ENCODE assay signal across 9 cellular contexts in the genomic region with DNA sequence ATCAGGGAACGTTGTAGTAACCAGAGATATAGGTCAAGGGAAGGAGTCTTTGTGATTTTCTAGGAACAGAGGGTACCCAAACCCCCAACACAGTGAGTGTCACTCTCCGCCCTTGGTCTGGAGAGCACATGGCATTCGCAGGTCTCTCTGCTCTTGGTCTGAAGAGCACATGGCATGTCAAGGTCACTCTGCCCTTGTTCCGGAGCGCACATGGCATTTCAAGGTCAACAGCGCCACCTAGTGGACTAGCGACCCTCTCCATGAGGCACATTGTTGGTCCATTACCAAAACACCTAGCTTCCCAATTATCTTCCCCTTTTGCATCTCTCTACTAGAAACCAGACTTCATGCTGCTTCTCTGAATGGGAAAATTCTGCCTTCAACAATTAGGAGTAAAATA.
DNase-seq lines count a peak whose midpoint lies in the region; ATAC-seq, FAIRE-seq and TF ChIP-seq lines count a peak whose summit lies in the region.
"Had no signal": no experiment of that assay in that cellular context is flagged by ENCODE, and none has a peak within 500 bp of the region (broad histone marks: within the 10 kb centered on the region; RNA-seq: fewer than 3 reads in every experiment).

No MANE protein-coding gene starts in this region.

- no peak overlapping the region for H3K27ac Mint-ChIP-seq in activated T-helper 2 cell treated with anti-CD3 and anti-CD28 coated beads, Interferon-gamma antibody, Interleukin-2, Interleukin-4, amounts not matched to agents 10 μg/mL and 5 μg/mL and 100 μg/mL, durations not matched to agents 14 hours and 24 hours and 36 hours
- H3K27ac Mint-ChIP-seq: stimulated activated naive CD8-positive, alpha-beta T cell treated with anti-CD3 and anti-CD28 coated beads, Interleukin-15, Interleukin-2, amounts not matched to agents 100 ng/mL and 50 ng/mL, for 24 hours had no signal

- no peak overlapping the region for H3K27ac ChIP-seq in HEK293 (ENCODE audit: extremely low read depth, low read depth, low read length)

- no peak for ATAC-seq in GM21447 (IDR thresholded peaks at IDR 0.05; ENCODE audit: unreplicated experiment)

- no peaks in the 10 kb centered on the region for H3K9me3 ChIP-seq in HEK293 (ENCODE audit: control insufficient read depth, insufficient read depth, low read depth, low read length)

- H3K4me3 ChIP-seq in HEK293 (ENCODE audit: low read depth, low read length) (no peak overlapping the region), kidney epithelial cell (ENCODE audit: low read depth, low read length) (no peak overlapping the region)

- H3K27me3 ChIP-seq in kidney epithelial cell (ENCODE audit: control insufficient read depth, insufficient read depth, low read length): no peaks in the 10 kb centered on the region

- H3K36me3 Mint-ChIP-seq in activated T-helper 2 cell treated with anti-CD3 and anti-CD28 coated beads, Interferon-gamma antibody, Interleukin-2, Interleukin-4, amounts not matched to agents 10 μg/mL and 5 μg/mL and 100 μg/mL, durations not matched to agents 14 hours and 24 hours and 36 hours (ENCODE audit: low read depth): no peaks in the 10 kb centered on the region

- no peak for DNase-seq in D721Med (ENCODE audit: insufficient read length, low spot score)
- DNase-seq in SKM-1 (lab: John Stamatoyannopoulos, UW; ENCODE audit: unreplicated experiment): peak; percentile 11
- DNase-seq in kidney epithelial cell (ENCODE audit: low read depth): no peak
- DNase-seq in SW480 (ENCODE audit: low spot score): no peak
- no peak for DNase-seq in activated T-helper 2 cell treated with anti-CD3 and anti-CD28 coated beads, Interferon-gamma antibody, Interleukin-2, Interleukin-4, amounts not matched to agents 10 μg/mL and 5 μg/mL and 100 μg/mL, durations not matched to agents 14 hours and 24 hours and 36 hours (ENCODE audit: low spot score)
- DNase-seq in NCI-H1436 treated with DMSO at 0.1 percent for 48 hours (lab: John Stamatoyannopoulos, UW): no peak

- no peak for FAIRE-seq in D721Med (lab: Jason Lieb, UNC)

- no peak overlapping the region for H3K4me3 Mint-ChIP-seq in activated T-helper 2 cell treated with anti-CD3 and anti-CD28 coated beads, Interferon-gamma antibody, Interleukin-2, Interleukin-4, amounts not matched to agents 10 μg/mL and 5 μg/mL and 100 μg/mL, durations not matched to agents 14 hours and 24 hours and 36 hours (ENCODE audit: low read depth)
- H3K4me3 Mint-ChIP-seq: stimulated activated naive CD8-positive, alpha-beta T cell treated with anti-CD3 and anti-CD28 coated beads, Interleukin-15, Interleukin-2, amounts not matched to agents 100 ng/mL and 50 ng/mL, for 24 hours had no signal

- POLR2A ChIA-PET in HEK293 (lab: Yijun Ruan, JAX): no interaction called here

- intact Hi-C loops in activated T-helper 2 cell treated with anti-CD3 and anti-CD28 coated beads, Interferon-gamma antibody, Interleukin-2, Interleukin-4, amounts not matched to agents 10 μg/mL and 5 μg/mL and 100 μg/mL, durations not matched to agents 14 hours and 24 hours and 36 hours (cut with micrococcal nuclease): no loop called here

- H3K4me1 Mint-ChIP-seq in activated T-helper 2 cell treated with anti-CD3 and anti-CD28 coated beads, Interferon-gamma antibody, Interleukin-2, Interleukin-4, amounts not matched to agents 10 μg/mL and 5 μg/mL and 100 μg/mL, durations not matched to agents 14 hours and 24 hours and 36 hours (ENCODE audit: low read depth): no peaks in the 10 kb centered on the region

- no peaks in the 10 kb centered on the region for H3K36me3 ChIP-seq in HEK293 (ENCODE audit: control insufficient read depth in 2 of 2, insufficient read depth in 1 of 2, low read length in 2 of 2)
- H3K36me3 ChIP-seq in kidney epithelial cell (ENCODE audit: control insufficient read depth, insufficient read depth, low read length): no peaks in the 10 kb centered on the region

- no peaks in the 10 kb centered on the region for H3K4me1 ChIP-seq in HEK293 (ENCODE audit: control insufficient read depth, insufficient read depth, low read length)

- H3K27me3 Mint-ChIP-seq in activated T-helper 2 cell treated with anti-CD3 and anti-CD28 coated beads, Interferon-gamma antibody, Interleukin-2, Interleukin-4, amounts not matched to agents 10 μg/mL and 5 μg/mL and 100 μg/mL, durations not matched to agents 14 hours and 24 hours and 36 hours (ENCODE audit: low read depth): no peaks in the 10 kb centered on the region
- H3K27me3 Mint-ChIP-seq: stimulated activated naive CD8-positive, alpha-beta T cell treated with anti-CD3 and anti-CD28 coated beads, Interleukin-15, Interleukin-2, amounts not matched to agents 100 ng/mL and 50 ng/mL, for 24 hours had no signal

- TF ChIP-seq CTCF in D721Med (IDR thresholded peaks at IDR 0.05; ENCODE audit: insufficient read depth, missing control alignments) (peak; percentile 15), HEK293 (tag by site-specific recombination; IDR thresholded peaks at IDR 0.05) (peak; percentile 39; the same call in 1 of the 2 replicates), kidney epithelial cell (IDR thresholded peaks at IDR 0.05; ENCODE audit: insufficient read depth, low read length, poor library complexity, severe bottlenecking) (peak; percentile 68)

- peaks cover 18% of the 10 kb centered on the region for H3K9me3 Mint-ChIP-seq in activated T-helper 2 cell treated with anti-CD3 and anti-CD28 coated beads, Interferon-gamma antibody, Interleukin-2, Interleukin-4, amounts not matched to agents 10 μg/mL and 5 μg/mL and 100 μg/mL, durations not matched to agents 14 hours and 24 hours and 36 hours

- CTCF ChIA-PET in HEK293 (lab: Yijun Ruan, JAX): interaction anchor here (0.5 to 1.4 kb wide), 9 partner anchors 17 to 917 kb away, joined by 3 to 7 read pairs (median 3); no protein-coding TSS in a partner anchor

TF ChIP-seq in HEK293, 187 proteins besides CTCF, POLR2A, EP300 and RAD21 (continues in another document):
- no peak for TF ChIP-seq ZNF248 (tag by site-specific recombination; IDR thresholded peaks at IDR 0.05)
- TF ChIP-seq, protein P1, sequence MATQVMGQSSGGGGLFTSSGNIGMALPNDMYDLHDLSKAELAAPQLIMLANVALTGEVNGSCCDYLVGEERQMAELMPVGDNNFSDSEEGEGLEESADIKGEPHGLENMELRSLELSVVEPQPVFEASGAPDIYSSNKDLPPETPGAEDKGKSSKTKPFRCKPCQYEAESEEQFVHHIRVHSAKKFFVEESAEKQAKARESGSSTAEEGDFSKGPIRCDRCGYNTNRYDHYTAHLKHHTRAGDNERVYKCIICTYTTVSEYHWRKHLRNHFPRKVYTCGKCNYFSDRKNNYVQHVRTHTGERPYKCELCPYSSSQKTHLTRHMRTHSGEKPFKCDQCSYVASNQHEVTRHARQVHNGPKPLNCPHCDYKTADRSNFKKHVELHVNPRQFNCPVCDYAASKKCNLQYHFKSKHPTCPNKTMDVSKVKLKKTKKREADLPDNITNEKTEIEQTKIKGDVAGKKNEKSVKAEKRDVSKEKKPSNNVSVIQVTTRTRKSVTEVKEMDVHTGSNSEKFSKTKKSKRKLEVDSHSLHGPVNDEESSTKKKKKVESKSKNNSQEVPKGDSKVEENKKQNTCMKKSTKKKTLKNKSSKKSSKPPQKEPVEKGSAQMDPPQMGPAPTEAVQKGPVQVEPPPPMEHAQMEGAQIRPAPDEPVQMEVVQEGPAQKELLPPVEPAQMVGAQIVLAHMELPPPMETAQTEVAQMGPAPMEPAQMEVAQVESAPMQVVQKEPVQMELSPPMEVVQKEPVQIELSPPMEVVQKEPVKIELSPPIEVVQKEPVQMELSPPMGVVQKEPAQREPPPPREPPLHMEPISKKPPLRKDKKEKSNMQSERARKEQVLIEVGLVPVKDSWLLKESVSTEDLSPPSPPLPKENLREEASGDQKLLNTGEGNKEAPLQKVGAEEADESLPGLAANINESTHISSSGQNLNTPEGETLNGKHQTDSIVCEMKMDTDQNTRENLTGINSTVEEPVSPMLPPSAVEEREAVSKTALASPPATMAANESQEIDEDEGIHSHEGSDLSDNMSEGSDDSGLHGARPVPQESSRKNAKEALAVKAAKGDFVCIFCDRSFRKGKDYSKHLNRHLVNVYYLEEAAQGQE (tag by site-specific recombination; IDR thresholded peaks at IDR 0.05): no peak
- TF ChIP-seq EGR2 (tag by site-specific recombination; IDR thresholded peaks at IDR 0.05; ENCODE audit: low read depth): no peak
- peak; percentile 89 for TF ChIP-seq ZNF2 (tag by site-specific recombination; IDR thresholded peaks at IDR 0.05)
- TF ChIP-seq ZNF266 (tag by site-specific recombination; IDR thresholded peaks at IDR 0.05; ENCODE audit: low read depth): no peak
- TF ChIP-seq ZNF654 (tag by site-specific recombination; IDR thresholded peaks at IDR 0.05; ENCODE audit: low read depth): peak; percentile 94
- no peak for TF ChIP-seq ZNF350 (tag by site-specific recombination; IDR thresholded peaks at IDR 0.05)
- no peak for TF ChIP-seq ZNF341 (tag by site-specific recombination; IDR thresholded peaks at IDR 0.05; ENCODE audit: low read depth)
- no peak for TF ChIP-seq ZNF311 (tag by site-specific recombination; IDR thresholded peaks at IDR 0.05; ENCODE audit: borderline replicate concordance)
- TF ChIP-seq, protein P2, sequence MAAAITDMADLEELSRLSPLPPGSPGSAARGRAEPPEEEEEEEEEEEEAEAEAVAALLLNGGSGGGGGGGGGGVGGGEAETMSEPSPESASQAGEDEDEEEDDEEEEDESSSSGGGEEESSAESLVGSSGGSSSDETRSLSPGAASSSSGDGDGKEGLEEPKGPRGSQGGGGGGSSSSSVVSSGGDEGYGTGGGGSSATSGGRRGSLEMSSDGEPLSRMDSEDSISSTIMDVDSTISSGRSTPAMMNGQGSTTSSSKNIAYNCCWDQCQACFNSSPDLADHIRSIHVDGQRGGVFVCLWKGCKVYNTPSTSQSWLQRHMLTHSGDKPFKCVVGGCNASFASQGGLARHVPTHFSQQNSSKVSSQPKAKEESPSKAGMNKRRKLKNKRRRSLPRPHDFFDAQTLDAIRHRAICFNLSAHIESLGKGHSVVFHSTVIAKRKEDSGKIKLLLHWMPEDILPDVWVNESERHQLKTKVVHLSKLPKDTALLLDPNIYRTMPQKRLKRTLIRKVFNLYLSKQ (tag by site-specific recombination; IDR thresholded peaks at IDR 0.05; ENCODE audit: borderline replicate concordance): no peak
- TF ChIP-seq, protein P3, sequence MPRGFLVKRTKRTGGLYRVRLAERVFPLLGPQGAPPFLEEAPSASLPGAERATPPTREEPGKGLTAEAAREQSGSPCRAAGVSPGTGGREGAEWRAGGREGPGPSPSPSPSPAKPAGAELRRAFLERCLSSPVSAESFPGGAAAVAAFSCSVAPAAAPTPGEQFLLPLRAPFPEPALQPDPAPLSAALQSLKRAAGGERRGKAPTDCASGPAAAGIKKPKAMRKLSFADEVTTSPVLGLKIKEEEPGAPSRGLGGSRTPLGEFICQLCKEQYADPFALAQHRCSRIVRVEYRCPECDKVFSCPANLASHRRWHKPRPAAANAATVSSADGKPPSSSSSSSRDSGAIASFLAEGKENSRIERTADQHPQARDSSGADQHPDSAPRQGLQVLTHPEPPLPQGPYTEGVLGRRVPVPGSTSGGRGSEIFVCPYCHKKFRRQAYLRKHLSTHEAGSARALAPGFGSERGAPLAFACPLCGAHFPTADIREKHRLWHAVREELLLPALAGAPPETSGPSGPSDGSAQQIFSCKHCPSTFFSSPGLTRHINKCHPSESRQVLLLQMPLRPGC (tag by site-specific recombination; IDR thresholded peaks at IDR 0.05): no peak

Comparison
In these comparisons a context has a peak if more than half of its experiments do, and no peak if none do; other contexts are left out.
1. CTCF ChIP-seq: peak in every context shown above with its lines; median percentile 68 in kidney epithelial cell; 39 in HEK293; 15 in D721Med.